In genomic region chr2:150803689-150804398, GRCh38 we compare ENCODE assay signal across 1 cellular context.
TF ChIP-seq lines count a peak whose summit lies in the region.

No MANE protein-coding gene starts in this region.

TF ChIP-seq in WTC11, 78 proteins besides CTCF, POLR2A, EP300 and RAD21 (continued from another document):
- no peak for TF ChIP-seq ATF3 (CRISPR knock-in tag; conservative IDR thresholded peaks at IDR 0.05)
- TF ChIP-seq ZNF512 (CRISPR knock-in tag; IDR thresholded peaks at IDR 0.05; ENCODE audit: borderline replicate concordance) = no peak
- no peak for TF ChIP-seq AR (CRISPR knock-in tag; IDR thresholded peaks at IDR 0.05)
- no peak for TF ChIP-seq ZNF671 (CRISPR knock-in tag; IDR thresholded peaks at IDR 0.05)
